16 cellular contexts compared by ENCODE assay signal in genomic region chr6:89941847-89942497, GRCh38. TPM values are rescaled to one million over a fixed set of nuclear protein-coding genes. Genes with fewer than 3 reads are reported as not detected.
DNase-seq lines count a peak whose midpoint lies in the region; ATAC-seq and TF ChIP-seq lines count a peak whose summit lies in the region.
"Had no signal": no experiment of that assay in that cellular context is flagged by ENCODE, and none has a peak within 500 bp of the region (broad histone marks: within the 10 kb centered on the region; RNA-seq: fewer than 3 reads in every experiment).

No MANE protein-coding gene starts in this region.

- no peak overlapping the region for H3K14ac ChIP-seq in H9 (ENCODE audit: insufficient read depth, low read length)

- H3K4me3 Mint-ChIP-seq in activated CD4-positive, alpha-beta T cell treated with anti-CD3 and anti-CD28 coated beads, Interleukin-2, amount 10 ng/mL, durations not matched to agents 7 days and 5 days: no peak overlapping the region
- no peak overlapping the region for H3K4me3 Mint-ChIP-seq in activated CD8-positive, alpha-beta T cell treated with anti-CD3 and anti-CD28 coated beads, Interleukin-2, amount 10 ng/mL, durations not matched to agents 7 days and 5 days
- H3K4me3 Mint-ChIP-seq in stimulated activated naive B cell treated with anti-CD40 and anti-IgM and Interleukin-4, amounts not matched to agents 10 μg/mL and 1 μg/mL and 100 μg/mL, for 72 hours: peak overlapping the region in 1 of 2 donors; percentile 46
- H3K4me3 Mint-ChIP-seq in H9: no peak overlapping the region
- H3K4me3 Mint-ChIP-seq: T-helper 2 cell treated with Interferon-gamma antibody and Interleukin-4, amounts not matched to agents 5 μg/mL and 100 μg/mL, for 36 hours had no signal

- DNase-seq in activated CD4-positive, alpha-beta T cell treated with anti-CD3 and anti-CD28 coated beads, Interleukin-2, amount 10 ng/mL, durations not matched to agents 7 days and 5 days: no peak
- no peak for DNase-seq in activated CD4-positive, alpha-beta T cell treated with anti-CD3 and anti-CD28 coated beads for 48 hours
- no peak for DNase-seq in activated CD8-positive, alpha-beta T cell treated with anti-CD3 and anti-CD28 coated beads, Interleukin-2, amount 10 ng/mL, durations not matched to agents 7 days and 5 days
- DNase-seq in left lung: no peak
- DNase-seq in stimulated activated naive B cell treated with anti-CD40 and anti-IgM and Interleukin-4, amounts not matched to agents 10 μg/mL and 1 μg/mL and 100 μg/mL, for 72 hours: no peak
- DNase-seq in vagina (ENCODE audit: extremely low spot score in 2 of 2): no peak
- no peak for DNase-seq in foreskin melanocyte
- DNase-seq in H9: no peak
- DNase-seq: activated gamma-delta T cell treated with Interleukin-2 at 50 U/mL for 16 hours; NK-92 treated with Interleukin-12 subunit alpha and Interleukin-12 subunit beta, amount 100 ng/mL, for 24 hours had no signal

- no peaks in the 10 kb centered on the region for H3K79me2 ChIP-seq in H9 (ENCODE audit: insufficient read depth, low read length)

- intact Hi-C loops in left lung (cut with DNase I): loop anchor here in 1 of 2 donors (10.0 kb wide), 2 partner anchors 453 to 543 kb away; no protein-coding TSS in a partner anchor
- intact Hi-C loops in vagina (cut with DNase I): no loop called here

- peaks cover 10% of the 10 kb centered on the region in 2 donors for H3K4me1 ChIP-seq in left lung
- H3K4me1 ChIP-seq in vagina: no peaks in the 10 kb centered on the region
- H3K4me1 ChIP-seq in H9 (ENCODE audit: insufficient read depth, low read length): no peaks in the 10 kb centered on the region
- H3K4me1 ChIP-seq: HAP-1 had no signal

- H2BK5ac ChIP-seq in H9 (ENCODE audit: insufficient read length, low read length): no peak overlapping the region

- no peak overlapping the region for H4K8ac ChIP-seq in H9 (replicated peaks; ENCODE audit: insufficient read length, low read depth, low read length)

- H3K27ac ChIP-seq in left lung (no peak overlapping the region), vagina (no peak overlapping the region), H9 (ENCODE audit: insufficient read length, low read depth, low read length) (no peak overlapping the region)

- no peak overlapping the region for H3K18ac ChIP-seq in H9 (ENCODE audit: insufficient read length, low read depth, low read length)

- H3K27me3 Mint-ChIP-seq in activated CD4-positive, alpha-beta T cell treated with anti-CD3 and anti-CD28 coated beads, Interleukin-2, amount 10 ng/mL, durations not matched to agents 7 days and 5 days: no peaks in the 10 kb centered on the region
- no peaks in the 10 kb centered on the region for H3K27me3 Mint-ChIP-seq in activated CD8-positive, alpha-beta T cell treated with anti-CD3 and anti-CD28 coated beads, Interleukin-2, amount 10 ng/mL, durations not matched to agents 7 days and 5 days (ENCODE audit: low read depth)
- H3K27me3 Mint-ChIP-seq in stimulated activated naive B cell treated with anti-CD40 and anti-IgM and Interleukin-4, amounts not matched to agents 10 μg/mL and 1 μg/mL and 100 μg/mL, for 72 hours: no peaks in the 10 kb centered on the region
- no peaks in the 10 kb centered on the region for H3K27me3 Mint-ChIP-seq in H9 (ENCODE audit: low read depth)

- no peaks in the 10 kb centered on the region for H3K9me3 Mint-ChIP-seq in activated CD4-positive, alpha-beta T cell treated with anti-CD3 and anti-CD28 coated beads, Interleukin-2, amount 10 ng/mL, durations not matched to agents 7 days and 5 days
- H3K9me3 Mint-ChIP-seq in activated CD8-positive, alpha-beta T cell treated with anti-CD3 and anti-CD28 coated beads, Interleukin-2, amount 10 ng/mL, durations not matched to agents 7 days and 5 days (ENCODE audit: insufficient read depth): no peaks in the 10 kb centered on the region
- H3K9me3 Mint-ChIP-seq in stimulated activated naive B cell treated with anti-CD40 and anti-IgM and Interleukin-4, amounts not matched to agents 10 μg/mL and 1 μg/mL and 100 μg/mL, for 72 hours: no peaks in the 10 kb centered on the region
- H3K9me3 Mint-ChIP-seq in H9: no peaks in the 10 kb centered on the region

- H3K9me3 ChIP-seq in left lung (no peaks in the 10 kb centered on the region), vagina (no peaks in the 10 kb centered on the region), H9 (ENCODE audit: control insufficient read depth, low read depth, low read length) (no peaks in the 10 kb centered on the region)
- H3K9me3 ChIP-seq: HAP-1 had no signal

- no peak overlapping the region for H4K5ac ChIP-seq in H9 (ENCODE audit: insufficient read length, low read depth, low read length)

- no peaks in the 10 kb centered on the region for H3K23me2 ChIP-seq in H9 (ENCODE audit: insufficient read length, low read depth, low read length, poor library complexity, severe bottlenecking)

- CTCF ChIA-PET in activated CD4-positive, alpha-beta T cell treated with anti-CD3 and anti-CD28 coated beads, Interleukin-2, amount 10 ng/mL, durations not matched to agents 7 days and 5 days (lab: Charles Lee): interaction anchor here (0.9 to 5.8 kb wide), 6 partner anchors 9 to 535 kb away, joined by 3 to 45 read pairs (median 8); no protein-coding TSS in a partner anchor
- CTCF ChIA-PET in activated CD8-positive, alpha-beta T cell treated with anti-CD3 and anti-CD28 coated beads, Interleukin-2, amount 10 ng/mL, durations not matched to agents 7 days and 5 days (lab: Charles Lee): interaction anchor here (1.3 to 5.9 kb wide), 12 partner anchors 122 to 533 kb away, joined by 3 to 146 read pairs (median 23); partner anchors contain the start of gene MDN1

- H3K4me3 ChIP-seq in left lung (no peak overlapping the region), vagina (no peak overlapping the region)
- H3K4me3 ChIP-seq: HAP-1, K562 had no signal

- peaks cover 58% of the 10 kb centered on the region for H3K4me1 Mint-ChIP-seq in activated CD4-positive, alpha-beta T cell treated with anti-CD3 and anti-CD28 coated beads, Interleukin-2, amount 10 ng/mL, durations not matched to agents 7 days and 5 days
- H3K4me1 Mint-ChIP-seq in activated CD8-positive, alpha-beta T cell treated with anti-CD3 and anti-CD28 coated beads, Interleukin-2, amount 10 ng/mL, durations not matched to agents 7 days and 5 days (ENCODE audit: low read depth): peaks cover 64% of the 10 kb centered on the region
- peaks cover 34 to 63% of the 10 kb centered on the region in 2 donors for H3K4me1 Mint-ChIP-seq in stimulated activated naive B cell treated with anti-CD40 and anti-IgM and Interleukin-4, amounts not matched to agents 10 μg/mL and 1 μg/mL and 100 μg/mL, for 72 hours
- H3K4me1 Mint-ChIP-seq in H9: no peaks in the 10 kb centered on the region

- no peak overlapping the region for H2BK20ac ChIP-seq in H9 (ENCODE audit: low read depth, low read length, poor library complexity, severe bottlenecking)

- TF ChIP-seq POLR2A in vagina (IDR thresholded peaks at IDR 0.05): no peak

- H3K23ac ChIP-seq in H9 (ENCODE audit: insufficient read length, low read depth, low read length): no peak overlapping the region

- H3K56ac ChIP-seq in H9 (ENCODE audit: insufficient read length, low read depth, low read length): no peak overlapping the region

- no peak overlapping the region for H2BK15ac ChIP-seq in H9 (ENCODE audit: low read depth, low read length)

- peaks cover 69% of the 10 kb centered on the region for H3K36me3 Mint-ChIP-seq in activated CD4-positive, alpha-beta T cell treated with anti-CD3 and anti-CD28 coated beads, Interleukin-2, amount 10 ng/mL, durations not matched to agents 7 days and 5 days (ENCODE audit: low read depth)
- peaks cover 84% of the 10 kb centered on the region for H3K36me3 Mint-ChIP-seq in activated CD8-positive, alpha-beta T cell treated with anti-CD3 and anti-CD28 coated beads, Interleukin-2, amount 10 ng/mL, durations not matched to agents 7 days and 5 days (ENCODE audit: low read depth)
- H3K36me3 Mint-ChIP-seq in stimulated activated naive B cell treated with anti-CD40 and anti-IgM and Interleukin-4, amounts not matched to agents 10 μg/mL and 1 μg/mL and 100 μg/mL, for 72 hours: peaks cover 54 to 74% of the 10 kb centered on the region in 2 donors
- H3K36me3 Mint-ChIP-seq in H9 (ENCODE audit: insufficient read depth in 1 of 3, low read depth in 3 of 3): no peaks in the 10 kb centered on the region

- no peak overlapping the region for H2AFZ ChIP-seq in H9 (ENCODE audit: low read length)

- H3K9ac ChIP-seq in H9 (ENCODE audit: extremely low read depth, insufficient read length, low read length): no peak overlapping the region

- H3K4ac ChIP-seq in H9 (ENCODE audit: low read depth, low read length): no peak overlapping the region

- no peaks in the 10 kb centered on the region for H4K20me1 ChIP-seq in H9 (ENCODE audit: control insufficient read depth, insufficient read depth, insufficient read length)

- H4K91ac ChIP-seq in H9 (ENCODE audit: insufficient read length, low read depth, low read length): no peak overlapping the region

- H2BK120ac ChIP-seq in H9 (ENCODE audit: low read depth, low read length, poor library complexity, severe bottlenecking): no peak overlapping the region

- no peak overlapping the region for H3T11ph ChIP-seq in H9 (ENCODE audit: low read length)

- H3K79me1 ChIP-seq in H9 (ENCODE audit: insufficient read depth, low read depth, low read length, poor library complexity, severe bottlenecking): no peaks in the 10 kb centered on the region

- ATAC-seq in activated CD8-positive, alpha-beta T cell treated with anti-CD3 and anti-CD28 coated beads, Interleukin-2, amount 10 ng/mL, durations not matched to agents 7 days and 5 days: no peak
- peak; percentile 25 for ATAC-seq in left lung
- ATAC-seq in stimulated activated naive B cell treated with anti-CD40 and anti-IgM and Interleukin-4, amounts not matched to agents 10 μg/mL and 1 μg/mL and 100 μg/mL, for 72 hours (replicated peaks): no peak
- ATAC-seq: K562 had no signal

- peak overlapping the region; percentile 72 for H3K27ac Mint-ChIP-seq in activated CD4-positive, alpha-beta T cell treated with anti-CD3 and anti-CD28 coated beads, Interleukin-2, amount 10 ng/mL, durations not matched to agents 7 days and 5 days
- peak overlapping the region; percentile 59 for H3K27ac Mint-ChIP-seq in activated CD8-positive, alpha-beta T cell treated with anti-CD3 and anti-CD28 coated beads, Interleukin-2, amount 10 ng/mL, durations not matched to agents 7 days and 5 days
- peak overlapping the region; percentile 89 for H3K27ac Mint-ChIP-seq in stimulated activated naive B cell treated with anti-CD40 and anti-IgM and Interleukin-4, amounts not matched to agents 10 μg/mL and 1 μg/mL and 100 μg/mL, for 72 hours
- H3K27ac Mint-ChIP-seq in H9: peak overlapping the region in 1 of 3 experiments; percentile 86; a peak in 1 of 7 replicates
- H3K27ac Mint-ChIP-seq: T-helper 2 cell treated with Interferon-gamma antibody and Interleukin-4, amounts not matched to agents 5 μg/mL and 100 μg/mL, for 36 hours had no signal

- H2BK12ac ChIP-seq in H9 (ENCODE audit: insufficient read length, low read depth, low read length): no peak overlapping the region

- H3K27me3 ChIP-seq in left lung: no peaks in the 10 kb centered on the region
- H3K27me3 ChIP-seq in vagina: no peaks in the 10 kb centered on the region
- no peaks in the 10 kb centered on the region for H3K27me3 ChIP-seq in H9 (ENCODE audit: insufficient read depth, low read length)

- POLR2A ChIA-PET in activated CD4-positive, alpha-beta T cell treated with anti-CD3 and anti-CD28 coated beads, Interleukin-2, amount 10 ng/mL, durations not matched to agents 7 days and 5 days (lab: Charles Lee): no interaction called here
- POLR2A ChIA-PET in activated CD8-positive, alpha-beta T cell treated with anti-CD3 and anti-CD28 coated beads, Interleukin-2, amount 10 ng/mL, durations not matched to agents 7 days and 5 days (lab: Charles Lee): interaction anchor here (1.4 kb wide), 1 partner anchor 168 kb away, joined by 3 read pairs; no protein-coding TSS in a partner anchor

- no peak overlapping the region for H3K4me2 ChIP-seq in H9 (ENCODE audit: insufficient read depth, insufficient read length, low read length)

- TF ChIP-seq CTCF in left lung (IDR thresholded peaks at IDR 0.05): no peak
- no peak for TF ChIP-seq CTCF in vagina (IDR thresholded peaks at IDR 0.05)
- TF ChIP-seq CTCF in H9 (conservative IDR thresholded peaks at IDR 0.05): no peak

- H2AK5ac ChIP-seq in H9 (ENCODE audit: insufficient read length, low read length): no peak overlapping the region

- H3K36me3 ChIP-seq in left lung: no peaks in the 10 kb centered on the region
- no peaks in the 10 kb centered on the region for H3K36me3 ChIP-seq in vagina
- H3K36me3 ChIP-seq: HAP-1 had no signal

- WGBS in H9 (ENCODE audit: extremely low coverage, insufficient read length, low lambda C conversion rate): no CpG with 5 or more reads among the region's 6 CpGs

RNA-seq across cellular contexts. Expression of gene GJA10, which starts 47.7 kb away (rescaled TPM):
- not detected for total RNA-seq in activated CD4-positive, alpha-beta T cell treated with anti-CD3 and anti-CD28 coated beads, Interleukin-2, amount 10 ng/mL, durations not matched to agents 7 days and 5 days
- total RNA-seq in activated CD8-positive, alpha-beta T cell treated with anti-CD3 and anti-CD28 coated beads, Interleukin-2, amount 10 ng/mL, durations not matched to agents 7 days and 5 days: not detected
- total RNA-seq in left lung: not detected
- not detected for total RNA-seq in vagina
- total RNA-seq in H9 (2021): not detected in 2 replicates
- total RNA-seq: A673, G401, K562, osteoblast had no signal
